2 cellular contexts compared by ENCODE assay signal in the genomic region with DNA sequence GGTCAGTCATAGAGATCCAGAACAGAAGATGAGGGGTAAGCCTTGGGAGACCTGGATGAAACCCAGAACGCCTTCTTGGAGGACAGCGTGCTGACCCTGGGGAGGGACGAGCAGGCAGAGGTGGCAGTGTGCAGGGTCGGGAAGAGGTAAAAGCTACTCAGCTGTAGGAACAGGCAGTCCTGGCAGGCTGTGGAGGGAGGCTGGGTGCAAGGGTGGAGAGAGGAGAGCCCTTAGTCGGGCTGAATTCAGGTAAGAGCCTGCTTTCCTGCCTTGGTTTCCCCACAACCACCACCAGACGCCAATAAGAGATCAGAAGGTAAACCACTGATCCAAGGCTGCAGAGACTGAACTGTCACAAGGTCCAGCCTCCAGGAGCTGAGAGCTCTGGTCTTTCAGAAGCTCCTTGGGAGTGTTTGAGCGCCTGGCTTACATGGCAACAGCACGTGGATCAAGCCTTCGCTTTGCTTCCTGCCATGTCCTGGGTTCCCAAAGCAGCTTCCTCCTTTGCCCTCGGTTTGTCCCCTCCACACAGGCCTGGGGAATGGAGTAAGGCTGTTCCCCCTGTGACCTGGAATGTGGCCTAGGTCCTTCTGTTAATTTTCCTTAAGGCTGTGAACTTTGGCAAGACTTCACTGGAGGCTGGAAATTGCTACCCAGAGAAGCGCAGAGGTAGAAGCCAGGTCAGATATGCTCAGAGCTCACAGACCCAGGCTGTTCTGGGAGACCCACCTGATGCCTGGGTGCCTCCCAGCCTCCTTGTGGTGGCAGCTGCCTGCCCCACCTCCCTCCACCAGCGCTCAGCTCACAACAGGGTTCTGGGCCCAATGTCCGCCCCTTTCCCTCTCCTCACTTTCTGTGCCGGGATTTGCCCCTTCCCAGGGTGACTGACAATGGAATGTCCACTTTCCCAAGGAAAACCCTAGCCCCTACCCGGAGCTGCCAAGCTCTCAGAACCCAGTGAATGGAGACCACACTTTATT.
TF ChIP-seq lines count a peak whose summit lies in the region.

No MANE protein-coding gene starts in this region.

TF ChIP-seq in HCT116, 20 proteins besides CTCF, POLR2A, EP300 and RAD21:
- TF ChIP-seq SIN3A (IDR thresholded peaks at IDR 0.05; ENCODE audit: low read depth) (peak; percentile 40), SRF (IDR thresholded peaks at IDR 0.05; ENCODE audit: low read depth) (no peak), EZH2phosphoT487 (IDR thresholded peaks at IDR 0.05; ENCODE audit: borderline replicate concordance) (no peak), REST (IDR thresholded peaks at IDR 0.05; ENCODE audit: low read depth) (no peak), ZFX (IDR thresholded peaks at IDR 0.05) (no peak), CEBPB (IDR thresholded peaks at IDR 0.05; ENCODE audit: low read depth) (no peak), POLR2AphosphoS5 (IDR thresholded peaks at IDR 0.05; ENCODE audit: low read depth, low read length) (peak; percentile 85), JUND (IDR thresholded peaks at IDR 0.05) (0 out of 2 replicates have a peak, but pooled peaks have one; percentile 2), EGR1 (IDR thresholded peaks at IDR 0.05; ENCODE audit: low read depth) (no peak)
- TF ChIP-seq, protein P1, sequence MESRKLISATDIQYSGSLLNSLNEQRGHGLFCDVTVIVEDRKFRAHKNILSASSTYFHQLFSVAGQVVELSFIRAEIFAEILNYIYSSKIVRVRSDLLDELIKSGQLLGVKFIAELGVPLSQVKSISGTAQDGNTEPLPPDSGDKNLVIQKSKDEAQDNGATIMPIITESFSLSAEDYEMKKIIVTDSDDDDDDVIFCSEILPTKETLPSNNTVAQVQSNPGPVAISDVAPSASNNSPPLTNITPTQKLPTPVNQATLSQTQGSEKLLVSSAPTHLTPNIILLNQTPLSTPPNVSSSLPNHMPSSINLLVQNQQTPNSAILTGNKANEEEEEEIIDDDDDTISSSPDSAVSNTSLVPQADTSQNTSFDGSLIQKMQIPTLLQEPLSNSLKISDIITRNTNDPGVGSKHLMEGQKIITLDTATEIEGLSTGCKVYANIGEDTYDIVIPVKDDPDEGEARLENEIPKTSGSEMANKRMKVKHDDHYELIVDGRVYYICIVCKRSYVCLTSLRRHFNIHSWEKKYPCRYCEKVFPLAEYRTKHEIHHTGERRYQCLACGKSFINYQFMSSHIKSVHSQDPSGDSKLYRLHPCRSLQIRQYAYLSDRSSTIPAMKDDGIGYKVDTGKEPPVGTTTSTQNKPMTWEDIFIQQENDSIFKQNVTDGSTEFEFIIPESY (IDR thresholded peaks at IDR 0.05; ENCODE audit: extremely low read depth, insufficient replicate concordance, low read length) = no peak

TF ChIP-seq in H1, 55 proteins besides CTCF, POLR2A, EP300 and RAD21:
- TF ChIP-seq CEBPB (IDR thresholded peaks at IDR 0.05; ENCODE audit: low read depth, low read length) (no peak), TAF1 (IDR thresholded peaks at IDR 0.05; ENCODE audit: low read depth, low read length) (no peak), CHD2 (IDR thresholded peaks at IDR 0.05; ENCODE audit: low read length) (no peak), TCF12 (IDR thresholded peaks at IDR 0.05; ENCODE audit: low read depth, low read length) (no peak)
